Comparison of ENCODE assay signal across 16 cellular contexts in genomic region chr7:52696183-52696582, GRCh38.
DNase-seq lines count a peak whose midpoint lies in the region; ATAC-seq and TF ChIP-seq lines count a peak whose summit lies in the region.
"Had no signal": no experiment of that assay in that cellular context is flagged by ENCODE, and none has a peak within 500 bp of the region (broad histone marks: within the 10 kb centered on the region; RNA-seq: fewer than 3 reads in every experiment).

No MANE protein-coding gene starts in this region.

- H3K4me1 ChIP-seq in HUES64 (ENCODE audit: insufficient read depth, low read length) (peaks cover 12% of the 10 kb centered on the region), endodermal cell (ENCODE audit: control insufficient read depth, insufficient read depth, low read length) (no peaks in the 10 kb centered on the region)
- no peaks in the 10 kb centered on the region for H3K4me1 ChIP-seq in CD4-positive, alpha-beta memory T cell (ENCODE audit: insufficient read depth, low read length)

- CTCF ChIA-PET in CD4-positive, alpha-beta memory T cell (lab: Charles Lee; ENCODE audit: partially characterized antibody), result no interaction called here

- peaks cover 4% of the 10 kb centered on the region for H3K4me1 Mint-ChIP-seq in endodermal cell
- H3K4me1 Mint-ChIP-seq in CD4-positive, alpha-beta memory T cell, result no peaks in the 10 kb centered on the region
- H3K4me1 Mint-ChIP-seq: B cell had no signal

- peak overlapping the region; percentile 12 for H3K27ac Mint-ChIP-seq in endodermal cell
- no peak overlapping the region for H3K27ac Mint-ChIP-seq in CD4-positive, alpha-beta memory T cell
- H3K27ac Mint-ChIP-seq: B cell had no signal

- intact Hi-C loops in CD4-positive, alpha-beta memory T cell (cut with micrococcal nuclease), result no loop called here

- POLR2A ChIA-PET in CD4-positive, alpha-beta memory T cell (lab: Charles Lee; ENCODE audit: partially characterized antibody), result no interaction called here

- H3K9me3 ChIP-seq in HUES64 (ENCODE audit: insufficient read depth, low read depth, low read length) (no peaks in the 10 kb centered on the region), endodermal cell (ENCODE audit: control insufficient read depth, low read length) (no peaks in the 10 kb centered on the region)
- H3K9me3 ChIP-seq in CD4-positive, alpha-beta memory T cell (ENCODE audit: control insufficient read depth in 1 of 2, low read length in 2 of 2), result no peaks in the 10 kb centered on the region

- H3K27me3 ChIP-seq in HUES64 (ENCODE audit: insufficient read depth, low read length) (no peaks in the 10 kb centered on the region), endodermal cell (ENCODE audit: control insufficient read depth, insufficient read depth, low read length, poor library complexity, severe bottlenecking) (no peaks in the 10 kb centered on the region)
- H3K27me3 ChIP-seq in CD4-positive, alpha-beta memory T cell (ENCODE audit: insufficient read depth, low read length), result no peaks in the 10 kb centered on the region

- peak overlapping the region; percentile 73; the same call in 1 of the 2 replicates for H3K27ac ChIP-seq in HUES64 (ENCODE audit: low read depth, low read length)
- H3K27ac ChIP-seq in endodermal cell (ENCODE audit: low read depth, low read length), result no peak overlapping the region
- H3K27ac ChIP-seq in CD4-positive, alpha-beta memory T cell (ENCODE audit: low read depth, low read length), result no peak overlapping the region

- H3K27me3 Mint-ChIP-seq in endodermal cell (ENCODE audit: insufficient read depth), result no peaks in the 10 kb centered on the region
- no peaks in the 10 kb centered on the region for H3K27me3 Mint-ChIP-seq in CD4-positive, alpha-beta memory T cell
- H3K27me3 Mint-ChIP-seq: B cell had no signal

- peaks cover 9% of the 10 kb centered on the region for H3K9me3 Mint-ChIP-seq in endodermal cell
- H3K9me3 Mint-ChIP-seq in CD4-positive, alpha-beta memory T cell, result peaks cover 0 to 25% (median 12%) of the 10 kb centered on the region in 8 donors

- peak; percentile 39 for DNase-seq in DMS79 (lab: John Stamatoyannopoulos, UW)
- peak; percentile 41 for DNase-seq in RPMI8226
- DNase-seq in endodermal cell, result no peak
- DNase-seq in CD4-positive, alpha-beta memory T cell, result no peak
- no peak for DNase-seq in GOT3 (lab: John Stamatoyannopoulos, UW)
- no peak for DNase-seq in activated CD4-positive, CD25-positive, alpha-beta regulatory T cell (lab: John Stamatoyannopoulos, UW)
- DNase-seq: DMS153, NCI-H1092, Right ventricle myocardium superior, T-helper 2 cell had no signal

- H3K4me3 Mint-ChIP-seq in endodermal cell, result no peak overlapping the region
- H3K4me3 Mint-ChIP-seq in CD4-positive, alpha-beta memory T cell, result no peak overlapping the region
- H3K4me3 Mint-ChIP-seq: B cell had no signal

- ATAC-seq in HG03469 (IDR thresholded peaks at IDR 0.05; ENCODE audit: unreplicated experiment), result no peak
- ATAC-seq: HCT116, K562, Panc1 had no signal

- H3K9ac ChIP-seq in HUES64 (ENCODE audit: low read depth, low read length) (no peak overlapping the region), endodermal cell (ENCODE audit: extremely low read depth, low read length, poor library complexity, severe bottlenecking) (no peak overlapping the region)

- H3K36me3 Mint-ChIP-seq in endodermal cell (ENCODE audit: low read depth), result peaks cover 2% of the 10 kb centered on the region
- no peaks in the 10 kb centered on the region for H3K36me3 Mint-ChIP-seq in CD4-positive, alpha-beta memory T cell

- WGBS in HUES64, result 62% methylated on average over 4 of the region's 4 CpGs
- WGBS in endodermal cell (ENCODE audit: insufficient coverage in 1 of 2, insufficient read length in 1 of 2), 2 experiments, result 63 to 76% methylated on average over 3 to 4 of the region's 4 CpGs

- no peak for TF ChIP-seq CTCF in endodermal cell (conservative IDR thresholded peaks at IDR 0.05)

- H3K36me3 ChIP-seq in HUES64 (ENCODE audit: insufficient read depth, low read length) (no peaks in the 10 kb centered on the region), endodermal cell (ENCODE audit: control insufficient read depth, insufficient read depth, low read length) (no peaks in the 10 kb centered on the region)
- no peaks in the 10 kb centered on the region for H3K36me3 ChIP-seq in CD4-positive, alpha-beta memory T cell (ENCODE audit: insufficient read depth, low read length)

- H3K4me3 ChIP-seq in HUES64 (ENCODE audit: low read length) (no peak overlapping the region; the same call in 1 of the 2 replicates), endodermal cell (ENCODE audit: low read length) (no peak overlapping the region)
- H3K4me3 ChIP-seq in CD4-positive, alpha-beta memory T cell (ENCODE audit: low read length in 2 of 2), result no peak overlapping the region
- H3K4me3 ChIP-seq: K562 had no signal

Comparison
In these comparisons a context has a peak if more than half of its experiments do, and no peak if none do; other contexts are left out.
1. DNase-seq: peak in DMS79 (single experiment) and RPMI8226 (single experiment); none in endodermal cell (single experiment), CD4-positive, alpha-beta memory T cell (0 of 5), GOT3 (single experiment) and activated CD4-positive, CD25-positive, alpha-beta regulatory T cell (0 of 4).